In the genomic region with DNA sequence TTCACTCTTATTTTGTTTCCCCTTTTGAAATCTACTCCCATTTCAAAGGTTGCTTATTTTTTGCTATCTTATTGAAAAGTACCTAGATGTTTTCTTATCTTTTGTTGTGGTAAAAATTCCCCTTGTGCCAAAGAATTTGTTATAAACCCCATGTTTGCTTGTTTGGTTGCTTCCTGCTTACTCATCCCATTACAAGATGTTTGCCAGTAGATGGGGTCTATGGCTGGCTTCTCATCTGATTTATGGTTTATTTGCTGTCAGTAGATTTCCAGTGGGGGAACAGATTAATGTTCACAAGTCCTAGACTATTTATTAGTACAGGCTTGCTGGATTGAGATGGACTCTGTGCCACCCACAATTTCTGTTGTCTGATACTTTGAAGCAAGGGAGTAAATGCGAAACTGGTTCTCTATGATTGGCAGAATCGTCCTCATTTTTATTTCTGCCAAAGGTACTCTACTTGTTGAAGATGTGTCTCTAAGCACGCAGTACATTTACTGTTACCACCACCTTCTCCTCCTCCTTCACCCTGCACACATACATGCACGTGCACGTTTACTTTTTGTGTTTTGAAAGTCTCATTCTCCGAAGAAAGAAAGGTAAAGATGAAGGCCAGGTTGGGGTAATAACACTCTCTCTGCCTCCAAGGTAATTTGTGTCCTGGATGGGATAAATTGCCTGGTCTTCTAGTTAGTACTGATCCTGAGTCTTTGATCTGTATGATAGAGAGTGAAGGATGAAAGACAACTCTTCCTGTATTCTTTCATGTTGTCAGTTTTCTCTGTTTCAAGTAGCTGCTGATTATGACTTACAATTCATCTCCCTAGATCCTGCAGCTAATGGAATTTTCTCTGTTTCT, we compare ENCODE assay signal across 10 cellular contexts.
A peak's percentile ranks its signal among the peaks of the same experiment; 100 is the strongest.
DNase-seq lines count a peak whose midpoint lies in the region; ATAC-seq and TF ChIP-seq lines count a peak whose summit lies in the region.
"Had no signal": no experiment of that assay in that cellular context is flagged by ENCODE, and none has a peak within 500 bp of the region (broad histone marks: within the 10 kb centered on the region; RNA-seq: fewer than 3 reads in every experiment).

No MANE protein-coding gene starts in this region.

- H3K36me3 Mint-ChIP-seq in naive B cell = no peaks in the 10 kb centered on the region
- peaks cover 1% of the 10 kb centered on the region for H3K36me3 Mint-ChIP-seq in activated naive CD4-positive, alpha-beta T cell treated with anti-CD3 and anti-CD28 coated beads for 36 hours (ENCODE audit: low read depth)
- H3K36me3 Mint-ChIP-seq: activated CD4-positive, alpha-beta memory T cell treated with anti-CD3 and anti-CD28 coated beads for 36 hours had no signal

- H3K36me3 ChIP-seq in psoas muscle (ENCODE audit: insufficient read depth in 1 of 2, low read depth in 1 of 2) = no peaks in the 10 kb centered on the region

- DNase-seq in GM12865 (ENCODE audit: low read depth) = peak; percentile 54
- DNase-seq in NB4 (ENCODE audit: low read depth) = peak; percentile 15
- peak; percentile 13 for DNase-seq in astrocyte of the spinal cord (ENCODE audit: low read depth, low spot score)
- DNase-seq in naive B cell = no peak
- DNase-seq in activated gamma-delta T cell (lab: John Stamatoyannopoulos, UW) = no peak
- no peak for DNase-seq in activated naive CD4-positive, alpha-beta T cell treated with anti-CD3 and anti-CD28 coated beads for 36 hours
- DNase-seq in HK-2 (ENCODE audit: unreplicated experiment) = no peak
- no peak for DNase-seq in psoas muscle
- DNase-seq: activated CD4-positive, alpha-beta memory T cell treated with anti-CD3 and anti-CD28 coated beads for 36 hours; immature natural killer cell had no signal

- CTCF ChIA-PET in activated naive CD4-positive, alpha-beta T cell treated with anti-CD3 and anti-CD28 coated beads for 36 hours (lab: Charles Lee) = no interaction called here

- no peaks in the 10 kb centered on the region for H3K4me1 ChIP-seq in psoas muscle

- ATAC-seq in naive B cell (ENCODE audit: low read depth in 2 of 2) (no peak), psoas muscle (no peak)

- no peak overlapping the region for H3K4me3 Mint-ChIP-seq in naive B cell
- no peak overlapping the region for H3K4me3 Mint-ChIP-seq in activated naive CD4-positive, alpha-beta T cell treated with anti-CD3 and anti-CD28 coated beads for 36 hours
- H3K4me3 Mint-ChIP-seq: activated CD4-positive, alpha-beta memory T cell treated with anti-CD3 and anti-CD28 coated beads for 36 hours; immature natural killer cell had no signal

- in situ Hi-C loops in astrocyte of the spinal cord (cut with HindIII; ENCODE audit: low sequenced_read_pairs) = no loop called here

- H3K27ac ChIP-seq in psoas muscle = no peak overlapping the region

- no peak overlapping the region for H3K4me3 ChIP-seq in GM12865 (ENCODE audit: low read depth, low read length)
- H3K4me3 ChIP-seq in NB4 (ENCODE audit: low read depth, low read length) = no peak overlapping the region
- H3K4me3 ChIP-seq in astrocyte of the spinal cord (ENCODE audit: low read depth, low read length) = no peak overlapping the region
- H3K4me3 ChIP-seq in psoas muscle = no peak overlapping the region

- H3K4me1 Mint-ChIP-seq in naive B cell = peaks cover 17 to 21% (median 17%) of the 10 kb centered on the region in 3 donors
- peaks cover 13% of the 10 kb centered on the region for H3K4me1 Mint-ChIP-seq in activated naive CD4-positive, alpha-beta T cell treated with anti-CD3 and anti-CD28 coated beads for 36 hours (ENCODE audit: low read depth)

- 84 to 88% (median 87%) methylated on average over 6 of the region's 6 CpGs for WGBS in psoas muscle, 3 donors

- no peak for TF ChIP-seq CTCF in GM12865 (IDR thresholded peaks at IDR 0.05; ENCODE audit: insufficient read depth, low read depth, low read length, missing control alignments)
- no peak for TF ChIP-seq CTCF in NB4 (IDR thresholded peaks at IDR 0.05; ENCODE audit: low read depth, low read length)
- TF ChIP-seq CTCF in astrocyte of the spinal cord (IDR thresholded peaks at IDR 0.05; ENCODE audit: low read depth, low read length) = no peak
- no peak for TF ChIP-seq CTCF in psoas muscle (IDR thresholded peaks at IDR 0.05)

- intact Hi-C loops in activated naive CD4-positive, alpha-beta T cell treated with anti-CD3 and anti-CD28 coated beads for 36 hours (cut with micrococcal nuclease) = no loop called here
- intact Hi-C loops in psoas muscle (cut with DNase I) = no loop called here

- no peaks in the 10 kb centered on the region for H3K9me3 ChIP-seq in psoas muscle

- no peaks in the 10 kb centered on the region for H3K27me3 Mint-ChIP-seq in naive B cell
- peaks cover 2% of the 10 kb centered on the region for H3K27me3 Mint-ChIP-seq in activated naive CD4-positive, alpha-beta T cell treated with anti-CD3 and anti-CD28 coated beads for 36 hours (ENCODE audit: low read depth)
- H3K27me3 Mint-ChIP-seq: activated CD4-positive, alpha-beta memory T cell treated with anti-CD3 and anti-CD28 coated beads for 36 hours had no signal

- no peaks in the 10 kb centered on the region for H3K27me3 ChIP-seq in psoas muscle (ENCODE audit: insufficient read depth in 3 of 3, low read length in 2 of 3)

- H3K9me3 Mint-ChIP-seq in naive B cell = no peaks in the 10 kb centered on the region
- no peaks in the 10 kb centered on the region for H3K9me3 Mint-ChIP-seq in activated naive CD4-positive, alpha-beta T cell treated with anti-CD3 and anti-CD28 coated beads for 36 hours
- H3K9me3 Mint-ChIP-seq: activated CD4-positive, alpha-beta memory T cell treated with anti-CD3 and anti-CD28 coated beads for 36 hours; immature natural killer cell had no signal

- H3K27ac Mint-ChIP-seq in naive B cell = peak overlapping the region in 4 of 6 donors; percentile 3 to 60 (median 25)
- H3K27ac Mint-ChIP-seq in activated naive CD4-positive, alpha-beta T cell treated with anti-CD3 and anti-CD28 coated beads for 36 hours = no peak overlapping the region
- H3K27ac Mint-ChIP-seq: activated CD4-positive, alpha-beta memory T cell treated with anti-CD3 and anti-CD28 coated beads for 36 hours; immature natural killer cell had no signal

- TF ChIP-seq POLR2A in NB4 (IDR thresholded peaks at IDR 0.05; ENCODE audit: extremely low read depth, insufficient read length) = no peak

Comparison
In these comparisons a context has a peak if more than half of its experiments do, and no peak if none do; other contexts are left out.
1. DNase-seq: peak in GM12865 (single experiment), NB4 (single experiment) and astrocyte of the spinal cord (single experiment); none in naive B cell (single experiment), activated gamma-delta T cell (single experiment), activated naive CD4-positive, alpha-beta T cell treated with anti-CD3 and anti-CD28 coated beads for 36 hours (single experiment), HK-2 (single experiment) and psoas muscle (0 of 2).